Comparison of ENCODE assay signal across 13 cellular contexts in the genomic region with DNA sequence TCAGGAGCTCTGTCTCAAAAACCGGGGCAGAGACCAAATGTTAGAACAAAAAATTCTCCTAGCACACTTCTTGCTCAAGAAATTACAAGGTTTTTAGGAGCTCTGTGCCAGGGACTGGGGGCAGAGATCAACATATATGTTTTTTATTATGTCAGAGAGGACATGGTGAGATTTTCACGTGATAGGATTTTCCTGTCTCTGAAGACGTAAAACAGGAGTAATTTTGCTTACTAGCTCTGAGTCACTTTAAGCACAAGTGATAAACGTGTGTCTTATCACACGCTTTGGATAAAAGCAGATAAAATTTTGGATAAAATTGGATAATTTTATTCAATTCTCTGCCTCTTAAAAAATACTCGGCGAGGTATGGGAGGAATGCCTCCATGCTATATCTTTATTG. TPM values are rescaled to one million over a fixed set of nuclear protein-coding genes. Genes with fewer than 3 reads are reported as not detected.
DNase-seq lines count a peak whose midpoint lies in the region; ATAC-seq, FAIRE-seq and TF ChIP-seq lines count a peak whose summit lies in the region.
"Had no signal": no experiment of that assay in that cellular context is flagged by ENCODE, and none has a peak within 500 bp of the region (broad histone marks: within the 10 kb centered on the region; RNA-seq: fewer than 3 reads in every experiment).

No MANE protein-coding gene starts in this region.

- TF ChIP-seq POLR2A in HepG2 (IDR thresholded peaks at IDR 0.05; ENCODE audit: insufficient read depth in 1 of 2, low read depth in 2 of 2, low read length in 2 of 2) (no peak), right lobe of liver (IDR thresholded peaks at IDR 0.05) (no peak)

- TF ChIP-seq CTCF in HepG2 (CRISPR knock-in tag; IDR thresholded peaks at IDR 0.05) (no peak), right lobe of liver (IDR thresholded peaks at IDR 0.05) (no peak), fibroblast of the aortic adventitia (IDR thresholded peaks at IDR 0.05; ENCODE audit: insufficient read depth, low read length) (no peak), mesothelial cell of epicardium (IDR thresholded peaks at IDR 0.05; ENCODE audit: unreplicated experiment) (no peak)

- no peak for ATAC-seq in HepG2
- ATAC-seq in right lobe of liver = no peak
- ATAC-seq in activated T-helper 17 cell treated with anti-CD3 and anti-CD28 coated beads, Interleukin-2, amount 50 U/mL, for 72 hours (replicated peaks) = no peak
- ATAC-seq in HG02884 (IDR thresholded peaks at IDR 0.05; ENCODE audit: unreplicated experiment) = no peak
- ATAC-seq: HCT116 had no signal

- H3K9me3 Mint-ChIP-seq in mesothelial cell of epicardium = no peaks in the 10 kb centered on the region
- no peaks in the 10 kb centered on the region for H3K9me3 Mint-ChIP-seq in activated T-helper 17 cell treated with anti-CD3 and anti-CD28 coated beads, Interleukin-2, amount 50 U/mL, for 72 hours
- H3K9me3 Mint-ChIP-seq: CD8-positive, alpha-beta memory T cell; IgD-negative memory B cell had no signal

- no peak for TF ChIP-seq EP300 in HepG2 (IDR thresholded peaks at IDR 0.05; ENCODE audit: low read depth in 2 of 2, low read length in 2 of 2)
- no peak for TF ChIP-seq EP300 in HepG2 (CRISPR knock-in tag; IDR thresholded peaks at IDR 0.05; ENCODE audit: borderline replicate concordance)

- peak overlapping the region; percentile 58 for H3K4me2 ChIP-seq in HepG2 (ENCODE audit: low read depth, low read length)

- no peak for FAIRE-seq in HepG2 (lab: Jason Lieb, UNC)
- FAIRE-seq: H54 had no signal

- peaks cover 36% of the 10 kb centered on the region for H3K27me3 Mint-ChIP-seq in mesothelial cell of epicardium (ENCODE audit: low read depth)
- H3K27me3 Mint-ChIP-seq in activated T-helper 17 cell treated with anti-CD3 and anti-CD28 coated beads, Interleukin-2, amount 50 U/mL, for 72 hours = no peaks in the 10 kb centered on the region
- H3K27me3 Mint-ChIP-seq: IgD-negative memory B cell had no signal

- no peaks in the 10 kb centered on the region for H3K79me2 ChIP-seq in HepG2 (ENCODE audit: insufficient read depth, low read length)

- peaks cover 11% of the 10 kb centered on the region for H3K4me1 Mint-ChIP-seq in mesothelial cell of epicardium
- H3K4me1 Mint-ChIP-seq in activated T-helper 17 cell treated with anti-CD3 and anti-CD28 coated beads, Interleukin-2, amount 50 U/mL, for 72 hours = peaks cover 3% of the 10 kb centered on the region
- H3K4me1 Mint-ChIP-seq: IgD-negative memory B cell had no signal

- no peaks in the 10 kb centered on the region for H3K36me3 Mint-ChIP-seq in mesothelial cell of epicardium
- H3K36me3 Mint-ChIP-seq in activated T-helper 17 cell treated with anti-CD3 and anti-CD28 coated beads, Interleukin-2, amount 50 U/mL, for 72 hours (ENCODE audit: low read depth) = no peaks in the 10 kb centered on the region
- H3K36me3 Mint-ChIP-seq: CD8-positive, alpha-beta memory T cell; IgD-negative memory B cell had no signal

- H3K4me1 ChIP-seq in HepG2 (ENCODE audit: insufficient read depth, low read length) (peaks cover 69% of the 10 kb centered on the region), right lobe of liver (no peaks in the 10 kb centered on the region), SJCRH30 (peaks cover 27% of the 10 kb centered on the region)

- CTCF ChIA-PET in HepG2 (lab: Yijun Ruan, JAX; ENCODE audit: low intra/inter-chr PET ratio, low total read pairs) = no interaction called here

- H3K9ac ChIP-seq in HepG2 (ENCODE audit: insufficient read depth, low read depth, low read length) = no peak overlapping the region

- in situ Hi-C loops in HepG2 (cut with HindIII; ENCODE audit: extremely low pct_ligation_motif_present, low pct_unique_long_range_greater_than_20kb) = no loop called here

- DNase-seq in HepG2 (ENCODE audit: low spot score) = no peak
- no peak for DNase-seq in right lobe of liver
- DNase-seq in fibroblast of the aortic adventitia (ENCODE audit: low read depth) = peak; percentile 68
- no peak for DNase-seq in mesothelial cell of epicardium (ENCODE audit: low spot score in 2 of 2, unreplicated experiment in 2 of 2)
- DNase-seq in SJCRH30 = no peak
- DNase-seq: CD8-positive, alpha-beta memory T cell; DMS53 had no signal

- POLR2A ChIA-PET in HepG2 (lab: Yijun Ruan, JAX) = interaction anchor here (1.4 kb wide), 1 partner anchor 34 kb away, joined by 13 read pairs; the partner anchor contains the start of gene ODC1

- no peak overlapping the region for H2AFZ ChIP-seq in HepG2 (ENCODE audit: low read length)

- H3K27ac ChIP-seq in HepG2 (ENCODE audit: extremely low read length, insufficient read depth, low read length) (no peak overlapping the region), right lobe of liver (no peak overlapping the region), SJCRH30 (no peak overlapping the region)
- H3K27ac ChIP-seq: 22Rv1 had no signal

- H3K4me3 ChIP-seq in HepG2 (replicated peaks in 1 of 3; ENCODE audit: insufficient read depth in 1 of 3, low read depth in 2 of 3, low read length in 3 of 3) (peak overlapping the region in 1 of 3 experiments; percentile 21; a peak in 2 of 6 replicates), right lobe of liver (no peak overlapping the region), fibroblast of the aortic adventitia (ENCODE audit: low read depth, low read length) (no peak overlapping the region), SJCRH30 (no peak overlapping the region)

- no peaks in the 10 kb centered on the region for H4K20me1 ChIP-seq in HepG2 (ENCODE audit: insufficient read depth, low read length)

- H3K36me3 ChIP-seq in HepG2 (replicated peaks in 1 of 2; ENCODE audit: control insufficient read depth in 1 of 2, insufficient read depth in 2 of 2, low read length in 2 of 2) (no peaks in the 10 kb centered on the region), right lobe of liver (no peaks in the 10 kb centered on the region), SJCRH30 (no peaks in the 10 kb centered on the region)

- intact Hi-C loops in HepG2 (cut with micrococcal nuclease; ENCODE audit: unreplicated experiment) (no loop called here), right lobe of liver (cut with DNase I) (no loop called here)

- 26% methylated on average over 7 of the region's 7 CpGs for WGBS in HepG2 (ENCODE audit: low lambda C conversion rate)
- 47% methylated on average over 7 of the region's 7 CpGs for WGBS in right lobe of liver (ENCODE audit: insufficient coverage, low coverage, low lambda C conversion rate, missing lambda C conversion rate)

- peaks cover 4 to 28% of the 10 kb centered on the region in 2 experiments; a peak in 4 of 5 replicates for H3K27me3 ChIP-seq in HepG2 (ENCODE audit: control insufficient read depth in 1 of 2, insufficient read depth in 2 of 2, low read length in 2 of 2)
- H3K27me3 ChIP-seq in right lobe of liver = no peaks in the 10 kb centered on the region
- H3K27me3 ChIP-seq in SJCRH30 = no peaks in the 10 kb centered on the region

- H3K9me3 ChIP-seq in HepG2 (ENCODE audit: low read length) = no peaks in the 10 kb centered on the region
- H3K9me3 ChIP-seq in right lobe of liver = no peaks in the 10 kb centered on the region
- no peaks in the 10 kb centered on the region for H3K9me3 ChIP-seq in SJCRH30 (replicated peaks)

- peak overlapping the region; percentile 79 for H3K27ac Mint-ChIP-seq in mesothelial cell of epicardium
- no peak overlapping the region for H3K27ac Mint-ChIP-seq in activated T-helper 17 cell treated with anti-CD3 and anti-CD28 coated beads, Interleukin-2, amount 50 U/mL, for 72 hours
- H3K27ac Mint-ChIP-seq: IgD-negative memory B cell had no signal

- H3K4me3 Mint-ChIP-seq in mesothelial cell of epicardium = no peak overlapping the region
- no peak overlapping the region for H3K4me3 Mint-ChIP-seq in activated T-helper 17 cell treated with anti-CD3 and anti-CD28 coated beads, Interleukin-2, amount 50 U/mL, for 72 hours
- H3K4me3 Mint-ChIP-seq: CD8-positive, alpha-beta memory T cell; IgD-negative memory B cell had no signal

- no peak for TF ChIP-seq RAD21 in HepG2 (CRISPR knock-in tag; IDR thresholded peaks at IDR 0.05)

- BruUV-seq in HepG2 (replicated peaks; lab: Mats Ljungman, UMichigan) = no TSS peak

TF ChIP-seq in HepG2, 621 proteins besides CTCF, POLR2A, EP300 and RAD21 (continues in another document):
- no peak for TF ChIP-seq MEIS2 (CRISPR knock-in tag; IDR thresholded peaks at IDR 0.05)
- no peak for TF ChIP-seq LCORL (IDR thresholded peaks at IDR 0.05)
- TF ChIP-seq LCORL (CRISPR knock-in tag; IDR thresholded peaks at IDR 0.05) = no peak
- TF ChIP-seq ZMAT3 (CRISPR knock-in tag; conservative IDR thresholded peaks at IDR 0.05) = no peak
- no peak for TF ChIP-seq TAF1 (CRISPR knock-in tag; IDR thresholded peaks at IDR 0.05)

RNA-seq across cellular contexts. Expression of gene ODC1, which starts 34.9 kb away (rescaled TPM):
- 371 and 422 TPM in 2 replicates for total RNA-seq in HepG2 (2016; rRNA removed; fragmentation: Illumina TruSeq; extraction: Trizol)
- total RNA-seq in HepG2 (2016; cell fraction: cytosol; rRNA removed; fragmentation: Illumina TruSeq; extraction: Trizol; ENCODE audit: low read depth) = 747 and 845 TPM in 2 replicates
- total RNA-seq in HepG2 (2016; cell fraction: insoluble cytoplasmic fraction; rRNA removed; fragmentation: Illumina TruSeq; extraction: Trizol) = 382 and 405 TPM in 2 replicates
- total RNA-seq in HepG2 (2016; cell fraction: membrane; rRNA removed; fragmentation: Illumina TruSeq; extraction: Trizol) = 1,179 and 1,380 TPM in 2 replicates
- total RNA-seq in HepG2 (2016; cell fraction: nucleus; rRNA removed; fragmentation: Illumina TruSeq; extraction: Trizol) = 154 and 170 TPM in 2 replicates
- 105 and 142 TPM in 2 replicates for polyA plus RNA-seq in HepG2 (2011; rRNA removed)
- 93.6 and 131 TPM in 2 replicates for polyA plus RNA-seq in HepG2 (2011; cell fraction: cytosol; rRNA removed)
- polyA plus RNA-seq in HepG2 (2011; cell fraction: nucleus; rRNA removed) = 44.5 and 56.5 TPM in 2 replicates
- polyA plus RNA-seq in HepG2 (2012) = 108 and 109 TPM in 2 replicates
- polyA plus RNA-seq in HepG2 (2016; cell fraction: cytosol; fragmentation: Illumina TruSeq; extraction: Trizol; ENCODE audit: low read depth) = 923 and 940 TPM in 2 replicates
- 367 and 392 TPM in 2 replicates for polyA plus RNA-seq in HepG2 (2016; cell fraction: insoluble cytoplasmic fraction; fragmentation: Illumina TruSeq; extraction: Trizol; ENCODE audit: low read depth)
- polyA plus RNA-seq in HepG2 (2016; cell fraction: membrane; fragmentation: Illumina TruSeq; extraction: Trizol; ENCODE audit: low read depth) = 1,008 and 1,080 TPM in 2 replicates
- polyA plus RNA-seq in HepG2 (2016; cell fraction: nucleus; fragmentation: Illumina TruSeq; extraction: Trizol; ENCODE audit: insufficient read depth, low read depth) = 235 and 237 TPM in 2 replicates
- 64.0 and 223 TPM in 2 replicates for polyA minus RNA-seq in HepG2 (2011; rRNA and poly(A)+ RNA removed; ENCODE audit: low replicate concordance)
- polyA minus RNA-seq in HepG2 (2011; cell fraction: cytosol; rRNA and poly(A)+ RNA removed) = 53.3 and 58.5 TPM in 2 replicates
- polyA minus RNA-seq in HepG2 (2011; cell fraction: nucleus; rRNA and poly(A)+ RNA removed) = 32.7 and 35.2 TPM in 2 replicates
- 100 to 1,000 TPM in 2 of 6 experiments, 10 to 100 TPM in 4; 14.4 to 197 (median 28.6) TPM for total RNA-seq in right lobe of liver
- total RNA-seq in fibroblast of the aortic adventitia (ENCODE audit: low replicate concordance) = 41.4 and 129 TPM in 2 replicates
- 138 to 148 TPM (median 148 TPM) in 3 replicates for total RNA-seq in mesothelial cell of epicardium
- total RNA-seq in SJCRH30 (2014; rRNA removed; shearing (Covaris generic)) = 362 and 380 TPM in 2 replicates
- total RNA-seq in activated T-helper 17 cell treated with anti-CD3 and anti-CD28 coated beads, Interleukin-2, amount 50 U/mL, for 72 hours = 100 to 1,000 TPM in 1 of 2 donors, 10 to 100 TPM in 1; 60.3 to 180 TPM
